Comparison of ENCODE assay signal across 8 cellular contexts in the genomic region with DNA sequence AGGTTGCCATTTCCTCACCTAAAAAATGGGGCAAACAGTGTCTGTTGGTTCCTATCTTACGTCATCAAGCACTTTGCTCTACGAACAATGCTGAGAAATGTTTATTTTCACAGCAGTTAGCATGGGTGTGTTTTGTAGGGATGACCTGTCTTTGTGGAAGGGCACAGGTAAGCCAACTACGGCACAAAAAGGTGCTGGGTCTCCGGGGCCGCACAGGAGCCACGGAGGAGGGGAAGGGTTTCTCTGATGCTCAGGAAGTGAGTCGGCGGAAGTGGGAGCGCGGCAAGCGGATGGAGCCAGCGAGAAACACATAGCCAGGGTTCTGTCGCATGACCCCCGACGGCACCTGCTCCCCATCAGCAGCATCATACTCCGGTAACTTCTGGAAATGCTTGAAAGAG.
DNase-seq lines count a peak whose midpoint lies in the region; ATAC-seq and TF ChIP-seq lines count a peak whose summit lies in the region.

No MANE protein-coding gene starts in this region.

- peaks cover 5% of the 10 kb centered on the region for H3K27me3 ChIP-seq in CD4-positive, CD25-positive, alpha-beta regulatory T cell (ENCODE audit: control insufficient read depth, insufficient read depth, low read length)
- no peaks in the 10 kb centered on the region for H3K27me3 ChIP-seq in GM06990 (replicated peaks; ENCODE audit: control insufficient read depth, insufficient read depth, low read length)

- H3K9me3 Mint-ChIP-seq in CD4-positive, CD25-positive, alpha-beta regulatory T cell: peaks cover 0 to 7% (median 0%) of the 10 kb centered on the region in 7 donors
- no peaks in the 10 kb centered on the region for H3K9me3 Mint-ChIP-seq in activated T-helper 17 cell treated with anti-CD3 and anti-CD28 coated beads, Interleukin-2, amount 50 U/mL, for 72 hours

- H3K4me1 Mint-ChIP-seq in CD4-positive, CD25-positive, alpha-beta regulatory T cell: no peaks in the 10 kb centered on the region
- H3K4me1 Mint-ChIP-seq in activated T-helper 17 cell treated with anti-CD3 and anti-CD28 coated beads, Interleukin-2, amount 50 U/mL, for 72 hours: peaks cover 8% of the 10 kb centered on the region

- ATAC-seq in CD4-positive, CD25-positive, alpha-beta regulatory T cell (ENCODE audit: low read depth in 2 of 2): no peak
- ATAC-seq in activated T-helper 17 cell treated with anti-CD3 and anti-CD28 coated beads, Interleukin-2, amount 50 U/mL, for 72 hours (replicated peaks): peak; percentile 64
- no peak for ATAC-seq in HG03521 (IDR thresholded peaks at IDR 0.05; ENCODE audit: unreplicated experiment)

- no peak overlapping the region for H3K27ac Mint-ChIP-seq in CD4-positive, CD25-positive, alpha-beta regulatory T cell
- peak overlapping the region; percentile 59 for H3K27ac Mint-ChIP-seq in activated T-helper 17 cell treated with anti-CD3 and anti-CD28 coated beads, Interleukin-2, amount 50 U/mL, for 72 hours

- H3K9me3 ChIP-seq in CD4-positive, CD25-positive, alpha-beta regulatory T cell (ENCODE audit: control insufficient read depth in 2 of 2, low read length in 2 of 2): no peaks in the 10 kb centered on the region

- no peaks in the 10 kb centered on the region for H3K36me3 Mint-ChIP-seq in CD4-positive, CD25-positive, alpha-beta regulatory T cell
- H3K36me3 Mint-ChIP-seq in activated T-helper 17 cell treated with anti-CD3 and anti-CD28 coated beads, Interleukin-2, amount 50 U/mL, for 72 hours (ENCODE audit: low read depth): no peaks in the 10 kb centered on the region

- no peaks in the 10 kb centered on the region for H3K27me3 Mint-ChIP-seq in CD4-positive, CD25-positive, alpha-beta regulatory T cell
- peaks cover 16% of the 10 kb centered on the region for H3K27me3 Mint-ChIP-seq in activated T-helper 17 cell treated with anti-CD3 and anti-CD28 coated beads, Interleukin-2, amount 50 U/mL, for 72 hours

- H3K27ac ChIP-seq in CD4-positive, CD25-positive, alpha-beta regulatory T cell (ENCODE audit: insufficient read depth, low read length, poor library complexity, severe bottlenecking): no peak overlapping the region

- H3K36me3 ChIP-seq in CD4-positive, CD25-positive, alpha-beta regulatory T cell (ENCODE audit: control insufficient read depth, insufficient read depth, low read length): no peaks in the 10 kb centered on the region
- no peaks in the 10 kb centered on the region for H3K36me3 ChIP-seq in GM06990 (ENCODE audit: control insufficient read depth, insufficient read depth, low read length)

- H3K4me1 ChIP-seq in CD4-positive, CD25-positive, alpha-beta regulatory T cell (ENCODE audit: control insufficient read depth, insufficient read depth, low read length, poor library complexity, severe bottlenecking): no peaks in the 10 kb centered on the region

- H3K4me3 Mint-ChIP-seq in CD4-positive, CD25-positive, alpha-beta regulatory T cell: peak overlapping the region; percentile 16 to 74 (median 46)
- H3K4me3 Mint-ChIP-seq in activated T-helper 17 cell treated with anti-CD3 and anti-CD28 coated beads, Interleukin-2, amount 50 U/mL, for 72 hours: peak overlapping the region; percentile 75

- TF ChIP-seq CTCF in GM06990 (IDR thresholded peaks at IDR 0.05; ENCODE audit: insufficient read depth, low read length, poor library complexity, severe bottlenecking): no peak

- peak in 1 of 3 donors; percentile 48 for DNase-seq in CD4-positive, CD25-positive, alpha-beta regulatory T cell
- DNase-seq in GM06990 (ENCODE audit: extremely low read depth, insufficient read length) (peak; percentile 13), NCI-H345 treated with DMSO at 0.1 percent for 48 hours (lab: John Stamatoyannopoulos, UW; ENCODE audit: unreplicated experiment) (peak; percentile 71), Kasumi-1 (lab: John Stamatoyannopoulos, UW) (no peak), superior temporal gyrus (ENCODE audit: extremely low spot score) (no peak)
- DNase-seq in activated CD4-positive, CD25-positive, alpha-beta regulatory T cell treated with anti-CD3 and anti-CD28 coated beads, Interleukin-2, amount 50 U/mL, for 72 hours: no peak

- H3K4me3 ChIP-seq in CD4-positive, CD25-positive, alpha-beta regulatory T cell (ENCODE audit: low read depth, low read length): peak overlapping the region; percentile 42
- peak overlapping the region; percentile 57 for H3K4me3 ChIP-seq in GM06990 (replicated peaks; ENCODE audit: low read depth, low read length)

Comparison
In these comparisons a context has a peak if more than half of its experiments do, and no peak if none do; other contexts are left out.
1. DNase-seq: peak in GM06990 (single experiment) and NCI-H345 treated with DMSO at 0.1 percent for 48 hours (single experiment); none in Kasumi-1 (0 of 2), activated CD4-positive, CD25-positive, alpha-beta regulatory T cell treated with anti-CD3 and anti-CD28 coated beads, Interleukin-2, amount 50 U/mL, for 72 hours (single experiment) and superior temporal gyrus (single experiment).